Comparison of ENCODE assay signal across 8 cellular contexts in the genomic region with DNA sequence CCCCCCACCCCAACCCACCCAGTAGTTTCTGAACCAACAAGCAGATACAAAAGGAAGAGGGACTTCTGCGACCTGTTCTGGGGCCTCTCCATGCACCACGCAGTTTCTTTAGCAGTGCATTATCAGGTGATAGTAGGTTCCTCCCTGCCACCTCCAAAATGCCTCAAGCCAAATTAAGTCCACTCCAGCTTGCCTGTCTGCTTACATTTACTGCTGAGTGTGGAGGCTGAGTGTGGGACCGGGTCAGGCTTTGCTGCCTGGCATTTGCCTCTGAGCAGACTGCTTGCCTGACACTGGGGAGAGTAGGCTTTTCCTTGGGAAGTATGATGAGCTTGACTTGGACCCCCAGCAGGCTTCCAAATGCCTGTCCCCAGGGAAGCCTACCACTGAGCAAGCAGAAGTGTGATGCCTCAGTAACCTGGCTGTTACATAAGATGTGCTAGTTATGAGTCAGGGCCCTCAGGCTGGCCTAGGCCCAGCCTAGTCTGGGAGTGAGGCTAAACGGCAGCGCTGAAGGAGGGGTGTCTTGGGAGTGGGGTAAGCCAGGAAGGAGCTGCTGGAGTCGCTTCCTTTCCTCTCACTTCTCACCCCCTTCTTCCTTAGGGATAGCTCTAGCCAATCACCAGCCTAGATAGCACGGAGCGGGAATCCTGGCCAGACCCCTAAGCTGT. TPM values are rescaled to one million over a fixed set of nuclear protein-coding genes. Genes with fewer than 3 reads are reported as not detected.
DNase-seq lines count a peak whose midpoint lies in the region; ATAC-seq and TF ChIP-seq lines count a peak whose summit lies in the region.
"Had no signal": no experiment of that assay in that cellular context is flagged by ENCODE, and none has a peak within 500 bp of the region (broad histone marks: within the 10 kb centered on the region; RNA-seq: fewer than 3 reads in every experiment).

No MANE protein-coding gene starts in this region.

- no peaks in the 10 kb centered on the region for H3K36me3 ChIP-seq in H7 (replicated peaks; ENCODE audit: control insufficient read depth, insufficient read depth, low read length)
- no peaks in the 10 kb centered on the region for H3K36me3 ChIP-seq in tibial artery

- H3K9me3 ChIP-seq in tibial artery = no peaks in the 10 kb centered on the region

- H3K4me1 ChIP-seq in tibial artery = no peaks in the 10 kb centered on the region

- CTCF ChIA-PET in activated B cell treated with CpG ODN at 0.5 μM for 24 hours (lab: Charles Lee) = interaction anchor here (1.1 kb wide), 1 partner anchor 10 kb away, joined by 4 read pairs; a partner anchor contains a TSS

- no peaks in the 10 kb centered on the region for H3K27me3 Mint-ChIP-seq in activated B cell treated with CpG ODN at 0.5 μM for 24 hours

- ATAC-seq in activated B cell treated with CpG ODN at 0.5 μM for 24 hours (ENCODE audit: low read depth) = peak; percentile 54
- ATAC-seq in left ventricle myocardium superior = peak; percentile 95

- H3K27me3 ChIP-seq in H7 (ENCODE audit: control insufficient read depth, insufficient read depth, low read length) (no peaks in the 10 kb centered on the region; the same call in 1 of the 2 replicates), tibial artery (no peaks in the 10 kb centered on the region)

- intact Hi-C loops in activated B cell treated with CpG ODN at 0.5 μM for 24 hours (cut with micrococcal nuclease) (no loop called here), left ventricle myocardium superior (cut with micrococcal nuclease) (no loop called here), tibial artery (cut with DNase I; ENCODE audit: low total_unique reads) (no loop called here)

- H3K4me3 Mint-ChIP-seq in activated B cell treated with CpG ODN at 0.5 μM for 24 hours = no peak overlapping the region

- H3K36me3 Mint-ChIP-seq in activated B cell treated with CpG ODN at 0.5 μM for 24 hours (ENCODE audit: low read depth) = no peaks in the 10 kb centered on the region

- H3K4me3 ChIP-seq in H7 (ENCODE audit: insufficient read depth, low read depth, low read length) (no peak overlapping the region), tibial artery (no peak overlapping the region)

- peak overlapping the region in 1 of 2 donors; percentile 46 for H3K27ac ChIP-seq in tibial artery

- POLR2A ChIA-PET in activated B cell treated with CpG ODN at 0.5 μM for 24 hours (lab: Charles Lee) = interaction anchor here (0.7 kb wide), 1 partner anchor 22 kb away, joined by 7 read pairs; no protein-coding TSS in a partner anchor

- no peaks in the 10 kb centered on the region for H3K4me1 Mint-ChIP-seq in activated B cell treated with CpG ODN at 0.5 μM for 24 hours

- TF ChIP-seq CTCF in activated B cell treated with CpG ODN at 0.5 μM for 24 hours (IDR thresholded peaks at IDR 0.05) (no peak), tibial artery (IDR thresholded peaks at IDR 0.05) (no peak)

- H3K27ac Mint-ChIP-seq in activated B cell treated with CpG ODN at 0.5 μM for 24 hours = no peak overlapping the region

- no peaks in the 10 kb centered on the region for H3K9me3 Mint-ChIP-seq in activated B cell treated with CpG ODN at 0.5 μM for 24 hours

- DNase-seq in H7 = peak; percentile 8
- DNase-seq in activated B cell treated with CpG ODN at 0.5 μM for 24 hours = no peak
- DNase-seq in left ventricle myocardium superior = peak; percentile 75
- peak; percentile 64 to 73 for DNase-seq in tibial artery
- no peak for DNase-seq in 8988T
- no peak for DNase-seq in activated CD4-positive, CD25-positive, alpha-beta regulatory T cell treated with anti-CD3 and anti-CD28 coated beads, Interleukin-2, amount 50 U/mL, for 72 hours
- no peak for DNase-seq in GM19238 (ENCODE audit: insufficient read length, low spot score)
- DNase-seq: amygdala had no signal

RNA-seq across cellular contexts. Expression of a gene that starts 9.0 kb away (rescaled TPM):
- total RNA-seq in H7 (2014; rRNA removed; shearing (Covaris generic)) = 46.2 and 55.0 TPM in 2 replicates
- total RNA-seq in activated B cell treated with CpG ODN at 0.5 μM for 24 hours (80.6 and 80.8 TPM in 2 replicates), left ventricle myocardium superior (63.3 TPM)

RNA-seq across cellular contexts. Expression of a gene that starts 10.9 kb away (rescaled TPM):
- not detected in 2 replicates for total RNA-seq in H7 (2014; rRNA removed; shearing (Covaris generic))
- total RNA-seq in activated B cell treated with CpG ODN at 0.5 μM for 24 hours (not detected in 2 replicates), left ventricle myocardium superior (not detected)

RNA-seq across cellular contexts. Expression of a gene that starts 59.1 kb away (rescaled TPM):
- 8.4 and 9.4 TPM in 2 replicates for total RNA-seq in H7 (2014; rRNA removed; shearing (Covaris generic))
- 2.1 and 3.3 TPM in 2 replicates for total RNA-seq in activated B cell treated with CpG ODN at 0.5 μM for 24 hours
- 5.6 TPM for total RNA-seq in left ventricle myocardium superior

Comparison
In these comparisons a context has a peak if more than half of its experiments do, and no peak if none do; other contexts are left out.
1. DNase-seq: peak in H7 (single experiment), left ventricle myocardium superior (single experiment) and tibial artery (2 of 2); none in activated B cell treated with CpG ODN at 0.5 μM for 24 hours (single experiment), 8988T (single experiment), activated CD4-positive, CD25-positive, alpha-beta regulatory T cell treated with anti-CD3 and anti-CD28 coated beads, Interleukin-2, amount 50 U/mL, for 72 hours (single experiment) and GM19238 (single experiment).